In genomic region chr10:100902622-100903021, GRCh38 we compare ENCODE assay signal across 1 cellular context.
TF ChIP-seq lines count a peak whose summit lies in the region.

No MANE protein-coding gene starts in this region.

TF ChIP-seq in HepG2, 621 proteins besides CTCF, POLR2A, EP300 and RAD21 (continued from another document and continues in another):
- TF ChIP-seq, protein P1, sequence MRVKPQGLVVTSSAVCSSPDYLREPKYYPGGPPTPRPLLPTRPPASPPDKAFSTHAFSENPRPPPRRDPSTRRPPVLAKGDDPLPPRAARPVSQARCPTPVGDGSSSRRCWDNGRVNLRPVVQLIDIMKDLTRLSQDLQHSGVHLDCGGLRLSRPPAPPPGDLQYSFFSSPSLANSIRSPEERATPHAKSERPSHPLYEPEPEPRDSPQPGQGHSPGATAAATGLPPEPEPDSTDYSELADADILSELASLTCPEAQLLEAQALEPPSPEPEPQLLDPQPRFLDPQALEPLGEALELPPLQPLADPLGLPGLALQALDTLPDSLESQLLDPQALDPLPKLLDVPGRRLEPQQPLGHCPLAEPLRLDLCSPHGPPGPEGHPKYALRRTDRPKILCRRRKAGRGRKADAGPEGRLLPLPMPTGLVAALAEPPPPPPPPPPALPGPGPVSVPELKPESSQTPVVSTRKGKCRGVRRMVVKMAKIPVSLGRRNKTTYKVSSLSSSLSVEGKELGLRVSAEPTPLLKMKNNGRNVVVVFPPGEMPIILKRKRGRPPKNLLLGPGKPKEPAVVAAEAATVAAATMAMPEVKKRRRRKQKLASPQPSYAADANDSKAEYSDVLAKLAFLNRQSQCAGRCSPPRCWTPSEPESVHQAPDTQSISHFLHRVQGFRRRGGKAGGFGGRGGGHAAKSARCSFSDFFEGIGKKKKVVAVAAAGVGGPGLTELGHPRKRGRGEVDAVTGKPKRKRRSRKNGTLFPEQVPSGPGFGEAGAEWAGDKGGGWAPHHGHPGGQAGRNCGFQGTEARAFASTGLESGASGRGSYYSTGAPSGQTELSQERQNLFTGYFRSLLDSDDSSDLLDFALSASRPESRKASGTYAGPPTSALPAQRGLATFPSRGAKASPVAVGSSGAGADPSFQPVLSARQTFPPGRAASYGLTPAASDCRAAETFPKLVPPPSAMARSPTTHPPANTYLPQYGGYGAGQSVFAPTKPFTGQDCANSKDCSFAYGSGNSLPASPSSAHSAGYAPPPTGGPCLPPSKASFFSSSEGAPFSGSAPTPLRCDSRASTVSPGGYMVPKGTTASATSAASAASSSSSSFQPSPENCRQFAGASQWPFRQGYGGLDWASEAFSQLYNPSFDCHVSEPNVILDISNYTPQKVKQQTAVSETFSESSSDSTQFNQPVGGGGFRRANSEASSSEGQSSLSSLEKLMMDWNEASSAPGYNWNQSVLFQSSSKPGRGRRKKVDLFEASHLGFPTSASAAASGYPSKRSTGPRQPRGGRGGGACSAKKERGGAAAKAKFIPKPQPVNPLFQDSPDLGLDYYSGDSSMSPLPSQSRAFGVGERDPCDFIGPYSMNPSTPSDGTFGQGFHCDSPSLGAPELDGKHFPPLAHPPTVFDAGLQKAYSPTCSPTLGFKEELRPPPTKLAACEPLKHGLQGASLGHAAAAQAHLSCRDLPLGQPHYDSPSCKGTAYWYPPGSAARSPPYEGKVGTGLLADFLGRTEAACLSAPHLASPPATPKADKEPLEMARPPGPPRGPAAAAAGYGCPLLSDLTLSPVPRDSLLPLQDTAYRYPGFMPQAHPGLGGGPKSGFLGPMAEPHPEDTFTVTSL (CRISPR knock-in tag; IDR thresholded peaks at IDR 0.05; ENCODE audit: borderline replicate concordance): no peak
- TF ChIP-seq CHCHD3 (CRISPR knock-in tag; IDR thresholded peaks at IDR 0.05): no peak
- TF ChIP-seq ZNF674 (CRISPR knock-in tag; IDR thresholded peaks at IDR 0.05; ENCODE audit: low read depth): no peak
- TF ChIP-seq, protein P2, sequence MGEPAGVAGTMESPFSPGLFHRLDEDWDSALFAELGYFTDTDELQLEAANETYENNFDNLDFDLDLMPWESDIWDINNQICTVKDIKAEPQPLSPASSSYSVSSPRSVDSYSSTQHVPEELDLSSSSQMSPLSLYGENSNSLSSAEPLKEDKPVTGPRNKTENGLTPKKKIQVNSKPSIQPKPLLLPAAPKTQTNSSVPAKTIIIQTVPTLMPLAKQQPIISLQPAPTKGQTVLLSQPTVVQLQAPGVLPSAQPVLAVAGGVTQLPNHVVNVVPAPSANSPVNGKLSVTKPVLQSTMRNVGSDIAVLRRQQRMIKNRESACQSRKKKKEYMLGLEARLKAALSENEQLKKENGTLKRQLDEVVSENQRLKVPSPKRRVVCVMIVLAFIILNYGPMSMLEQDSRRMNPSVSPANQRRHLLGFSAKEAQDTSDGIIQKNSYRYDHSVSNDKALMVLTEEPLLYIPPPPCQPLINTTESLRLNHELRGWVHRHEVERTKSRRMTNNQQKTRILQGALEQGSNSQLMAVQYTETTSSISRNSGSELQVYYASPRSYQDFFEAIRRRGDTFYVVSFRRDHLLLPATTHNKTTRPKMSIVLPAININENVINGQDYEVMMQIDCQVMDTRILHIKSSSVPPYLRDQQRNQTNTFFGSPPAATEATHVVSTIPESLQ (CRISPR knock-in tag; conservative IDR thresholded peaks at IDR 0.05): no peak
- TF ChIP-seq ZNF710 (CRISPR knock-in tag; IDR thresholded peaks at IDR 0.05; ENCODE audit: borderline replicate concordance): no peak
- no peak for TF ChIP-seq HNRNPL (IDR thresholded peaks at IDR 0.05; ENCODE audit: low read depth, low read length)
- TF ChIP-seq, protein P3, sequence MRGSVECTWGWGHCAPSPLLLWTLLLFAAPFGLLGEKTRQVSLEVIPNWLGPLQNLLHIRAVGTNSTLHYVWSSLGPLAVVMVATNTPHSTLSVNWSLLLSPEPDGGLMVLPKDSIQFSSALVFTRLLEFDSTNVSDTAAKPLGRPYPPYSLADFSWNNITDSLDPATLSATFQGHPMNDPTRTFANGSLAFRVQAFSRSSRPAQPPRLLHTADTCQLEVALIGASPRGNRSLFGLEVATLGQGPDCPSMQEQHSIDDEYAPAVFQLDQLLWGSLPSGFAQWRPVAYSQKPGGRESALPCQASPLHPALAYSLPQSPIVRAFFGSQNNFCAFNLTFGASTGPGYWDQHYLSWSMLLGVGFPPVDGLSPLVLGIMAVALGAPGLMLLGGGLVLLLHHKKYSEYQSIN (CRISPR knock-in tag; IDR thresholded peaks at IDR 0.05; ENCODE audit: borderline replicate concordance): no peak
- no peak for TF ChIP-seq FOXK2 (IDR thresholded peaks at IDR 0.05)
- TF ChIP-seq CEBPG (CRISPR knock-in tag; IDR thresholded peaks at IDR 0.05): peak; percentile 88
- TF ChIP-seq HDAC2 (CRISPR knock-in tag; IDR thresholded peaks at IDR 0.05): peak; percentile 56; the same call in 1 of the 2 replicates
- TF ChIP-seq, protein P4, sequence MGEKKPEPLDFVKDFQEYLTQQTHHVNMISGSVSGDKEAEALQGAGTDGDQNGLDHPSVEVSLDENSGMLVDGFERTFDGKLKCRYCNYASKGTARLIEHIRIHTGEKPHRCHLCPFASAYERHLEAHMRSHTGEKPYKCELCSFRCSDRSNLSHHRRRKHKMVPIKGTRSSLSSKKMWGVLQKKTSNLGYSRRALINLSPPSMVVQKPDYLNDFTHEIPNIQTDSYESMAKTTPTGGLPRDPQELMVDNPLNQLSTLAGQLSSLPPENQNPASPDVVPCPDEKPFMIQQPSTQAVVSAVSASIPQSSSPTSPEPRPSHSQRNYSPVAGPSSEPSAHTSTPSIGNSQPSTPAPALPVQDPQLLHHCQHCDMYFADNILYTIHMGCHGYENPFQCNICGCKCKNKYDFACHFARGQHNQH (CRISPR knock-in tag; IDR thresholded peaks at IDR 0.05): no peak
- TF ChIP-seq, protein P5, sequence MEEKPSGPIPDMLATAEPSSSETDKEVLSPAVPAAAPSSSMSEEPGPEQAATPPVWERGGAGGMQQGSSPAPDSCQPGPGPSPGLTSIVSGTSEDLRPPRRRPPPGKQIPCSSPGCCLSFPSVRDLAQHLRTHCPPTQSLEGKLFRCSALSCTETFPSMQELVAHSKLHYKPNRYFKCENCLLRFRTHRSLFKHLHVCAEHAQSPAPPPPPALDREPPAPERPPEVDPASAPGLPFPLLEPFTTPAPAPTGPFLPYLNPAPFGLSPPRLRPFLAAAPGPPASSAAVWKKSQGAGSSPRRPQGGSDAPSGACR (CRISPR knock-in tag; IDR thresholded peaks at IDR 0.05): no peak
- no peak for TF ChIP-seq SPEN (CRISPR knock-in tag; IDR thresholded peaks at IDR 0.05; ENCODE audit: low read depth)
- TF ChIP-seq RBFOX2 (IDR thresholded peaks at IDR 0.05; ENCODE audit: low read depth, low read length): no peak
- no peak for TF ChIP-seq ZNF512B (CRISPR knock-in tag; IDR thresholded peaks at IDR 0.05; ENCODE audit: borderline replicate concordance)
- no peak for TF ChIP-seq MLX (CRISPR knock-in tag; IDR thresholded peaks at IDR 0.05)
- TF ChIP-seq, protein P6, sequence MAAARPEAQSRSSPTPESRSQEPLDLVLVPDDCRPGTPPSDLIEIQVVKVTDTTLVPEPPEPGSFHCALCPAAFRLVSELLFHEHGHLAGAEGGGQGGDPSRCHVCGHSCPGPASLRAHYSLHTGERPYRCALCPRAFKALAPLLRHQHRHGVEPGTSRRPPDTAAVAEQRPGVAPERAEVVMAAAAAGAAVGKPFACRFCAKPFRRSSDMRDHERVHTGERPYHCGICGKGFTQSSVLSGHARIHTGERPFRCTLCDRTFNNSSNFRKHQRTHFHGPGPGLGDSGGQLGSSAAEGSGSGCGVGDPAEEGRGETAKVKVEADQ (CRISPR knock-in tag; IDR thresholded peaks at IDR 0.05; ENCODE audit: borderline replicate concordance): no peak
- TF ChIP-seq ZNF296 (CRISPR knock-in tag; conservative IDR thresholded peaks at IDR 0.05): no peak
- no peak for TF ChIP-seq ZNF446 (CRISPR knock-in tag; IDR thresholded peaks at IDR 0.05)
- no peak for TF ChIP-seq MAFG (CRISPR knock-in tag; IDR thresholded peaks at IDR 0.05)
- TF ChIP-seq NR1H2 (CRISPR knock-in tag; IDR thresholded peaks at IDR 0.05; ENCODE audit: borderline replicate concordance, low read depth): no peak
- TF ChIP-seq ZNF530 (CRISPR knock-in tag; IDR thresholded peaks at IDR 0.05; ENCODE audit: low read depth): no peak
- TF ChIP-seq CREB3 (CRISPR knock-in tag; IDR thresholded peaks at IDR 0.05): no peak
- TF ChIP-seq KMT2B (CRISPR knock-in tag; IDR thresholded peaks at IDR 0.05): no peak
- TF ChIP-seq ZBTB33 (CRISPR knock-in tag; IDR thresholded peaks at IDR 0.05): peak; percentile 82
- no peak for TF ChIP-seq AHR (CRISPR knock-in tag; IDR thresholded peaks at IDR 0.05)
- TF ChIP-seq HMG20A (CRISPR knock-in tag; IDR thresholded peaks at IDR 0.05; ENCODE audit: borderline replicate concordance): no peak
